Comparison of ENCODE assay signal across 18 cellular contexts in genomic region chr5:677131-678101, GRCh38. TPM values are rescaled to one million over a fixed set of nuclear protein-coding genes. Genes with fewer than 3 reads are reported as not detected.
DNase-seq lines count a peak whose midpoint lies in the region; ATAC-seq and TF ChIP-seq lines count a peak whose summit lies in the region.
"Had no signal": no experiment of that assay in that cellular context is flagged by ENCODE, and none has a peak within 500 bp of the region (broad histone marks: within the 10 kb centered on the region; RNA-seq: fewer than 3 reads in every experiment).

No MANE protein-coding gene starts in this region.

- WGBS in heart right ventricle, 2 donors: 84 to 85% methylated on average over 43 to 44 of the region's 44 CpGs

- ATAC-seq in Right ventricle myocardium superior (ENCODE audit: poor library complexity) (no peak), heart right ventricle (no peak), omental fat pad (ENCODE audit: low FRiP score) (no peak), HG03196 (IDR thresholded peaks at IDR 0.05; ENCODE audit: unreplicated experiment) (no peak)
- ATAC-seq: HCT116 had no signal

- H3K4me3 ChIP-seq in heart right ventricle (no peak overlapping the region), dorsolateral prefrontal cortex (peak overlapping the region in 7 of 59 donors; percentile 11 to 44 (median 14))
- H3K4me3 ChIP-seq: ascending aorta, BLaER1 had no signal

- DNase-seq in Right ventricle myocardium superior (peak; percentile 38), heart right ventricle (no peak), dorsolateral prefrontal cortex (peak in 5 of 10 donors; percentile 3 to 45 (median 41)), omental fat pad (ENCODE audit: low spot score) (peak; percentile 13), NCI-H187 (lab: John Stamatoyannopoulos, UW) (no peak), NCI-H526 treated with DMSO at 0.1 percent for 48 hours (lab: John Stamatoyannopoulos, UW) (no peak), T-helper 2 cell (no peak)
- DNase-seq: dermis blood vessel endothelial cell; DMS53; NCI-H1105; NCI-H510A treated with DMSO at 0.1 percent for 48 hours; OCI-M1; stimulated activated CD4-positive, alpha-beta T cell treated with anti-CD3 and anti-CD28 coated beads, Interleukin-12 subunit alpha, Interleukin-12 subunit beta, amount 100 ng/mL, for 4 hours had no signal

- no peaks in the 10 kb centered on the region for H3K9me3 ChIP-seq in heart right ventricle
- H3K9me3 ChIP-seq: ascending aorta, BLaER1 had no signal

- peaks cover 18 to 30% (median 24%) of the 10 kb centered on the region in 9 donors for H3K4me1 ChIP-seq in heart right ventricle

- H3K27ac ChIP-seq in heart right ventricle (no peak overlapping the region), dorsolateral prefrontal cortex (peak overlapping the region in 55 of 59 donors; percentile 0 to 99 (median 75))
- H3K27ac ChIP-seq: ascending aorta, BLaER1, VCaP had no signal

- TF ChIP-seq CTCF in heart right ventricle (IDR thresholded peaks at IDR 0.05) (no peak), dorsolateral prefrontal cortex (IDR thresholded peaks at IDR 0.05 in 54 of 56, conservative IDR thresholded peaks at IDR 0.05 in 2 of 56; ENCODE audit: low read depth in 1 of 56, partially characterized antibody in 56 of 56) (no peak), omental fat pad (IDR thresholded peaks at IDR 0.05) (no peak)

- intact Hi-C loops in Right ventricle myocardium superior (cut with DNase I) (no loop called here), heart right ventricle (cut with DNase I) (loop anchor here in 1 of 10 donors (10.0 kb wide), 1 partner anchor 107 kb away; the partner anchor contains the start of gene ZDHHC11B), dorsolateral prefrontal cortex (cut with DNase I) (no loop called here)

- H3K36me3 ChIP-seq in heart right ventricle: no peaks in the 10 kb centered on the region
- H3K36me3 ChIP-seq: ascending aorta, BLaER1 had no signal

- H3K27me3 ChIP-seq in heart right ventricle (peaks cover 0 to 14% (median 0%) of the 10 kb centered on the region in 7 donors), dorsolateral prefrontal cortex (peaks cover 0 to 6% (median 0%) of the 10 kb centered on the region in 45 donors)
- H3K27me3 ChIP-seq: ascending aorta had no signal

RNA-seq across cellular contexts. Expression of gene TPPP, which starts 15.7 kb away (rescaled TPM):
- 39.7 TPM for total RNA-seq in Right ventricle myocardium superior
- 10 to 100 TPM in 7 of 10 donors, 1 to 10 TPM in 3; 9.7 to 50.6 (median 12.9) TPM for total RNA-seq in heart right ventricle
- 1 to 10 TPM; 4.6 to 5.9 TPM for polyA plus RNA-seq in heart right ventricle
- 100 to 1,000 TPM; 236 to 675 (median 361) TPM for total RNA-seq in dorsolateral prefrontal cortex
- 1 to 10 TPM; 3.9 to 7.8 (median 5.5) TPM for total RNA-seq in omental fat pad

Comparison
In these comparisons a context has a peak if more than half of its experiments do, and no peak if none do; other contexts are left out.
1. DNase-seq: peak in Right ventricle myocardium superior (single experiment) and omental fat pad (single experiment); none in heart right ventricle (0 of 2), NCI-H187 (0 of 2), NCI-H526 treated with DMSO at 0.1 percent for 48 hours (single experiment) and T-helper 2 cell (0 of 5).
2. H3K27ac ChIP-seq: peak in dorsolateral prefrontal cortex (55 of 59); none in heart right ventricle (0 of 10).